Comparison of ENCODE assay signal across 19 cellular contexts in genomic region chr1:17116643-17117042, GRCh38. TPM values are rescaled to one million over a fixed set of nuclear protein-coding genes. Genes with fewer than 3 reads are reported as not detected.
DNase-seq lines count a peak whose midpoint lies in the region; ATAC-seq, FAIRE-seq and TF ChIP-seq lines count a peak whose summit lies in the region.
"Had no signal": no experiment of that assay in that cellular context is flagged by ENCODE, and none has a peak within 500 bp of the region (broad histone marks: within the 10 kb centered on the region; RNA-seq: fewer than 3 reads in every experiment).

No MANE protein-coding gene starts in this region.

- no peak overlapping the region for H4K8ac ChIP-seq in mesenchymal stem cell (ENCODE audit: low read length)

- no peaks in the 10 kb centered on the region for H3K9me3 ChIP-seq in HepG2 (ENCODE audit: low read length)
- H3K9me3 ChIP-seq in right lobe of liver = no peaks in the 10 kb centered on the region
- H3K9me3 ChIP-seq in mesenchymal stem cell (ENCODE audit: control insufficient read depth, low read length) = no peaks in the 10 kb centered on the region
- no peaks in the 10 kb centered on the region for H3K9me3 ChIP-seq in psoas muscle
- H3K9me3 ChIP-seq: A549, BLaER1 had no signal

- no peaks in the 10 kb centered on the region for H4K20me1 ChIP-seq in HepG2 (ENCODE audit: insufficient read depth, low read length)

- no peaks in the 10 kb centered on the region for H3K36me3 Mint-ChIP-seq in naive thymus-derived CD8-positive, alpha-beta T cell
- H3K36me3 Mint-ChIP-seq: CD4-positive, alpha-beta memory T cell had no signal

- H4K91ac ChIP-seq in mesenchymal stem cell (ENCODE audit: low read length) = no peak overlapping the region

- H3K23ac ChIP-seq in mesenchymal stem cell (ENCODE audit: low read length in 2 of 2) = no peak overlapping the region

- H2AK5ac ChIP-seq in mesenchymal stem cell (ENCODE audit: low read length, severe bottlenecking) = no peak overlapping the region

- H3K79me1 ChIP-seq in mesenchymal stem cell (replicated peaks; ENCODE audit: low read length, poor library complexity, severe bottlenecking) = no peaks in the 10 kb centered on the region

- POLR2A ChIA-PET in HepG2 (lab: Yijun Ruan, JAX) = no interaction called here
- POLR2A ChIA-PET in naive thymus-derived CD8-positive, alpha-beta T cell (lab: Charles Lee) = no interaction called here

- DNase-seq in HepG2 (ENCODE audit: low spot score) (no peak), right lobe of liver (no peak), mesenchymal stem cell (no peak), psoas muscle (no peak)
- DNase-seq in naive thymus-derived CD8-positive, alpha-beta T cell = no peak
- DNase-seq: CD4-positive, alpha-beta memory T cell; DND-41; EL; GM23248; HCEC 1CT had no signal

- no peak overlapping the region for H3K4me3 ChIP-seq in HepG2 (replicated peaks in 1 of 3; ENCODE audit: insufficient read depth in 1 of 3, low read depth in 2 of 3, low read length in 3 of 3)
- H3K4me3 ChIP-seq in right lobe of liver = no peak overlapping the region
- H3K4me3 ChIP-seq in mesenchymal stem cell (ENCODE audit: insufficient read depth in 1 of 2, low read depth in 1 of 2, low read length in 2 of 2) = no peak overlapping the region
- peak overlapping the region; percentile 88 for H3K4me3 ChIP-seq in psoas muscle
- H3K4me3 ChIP-seq: A549, BLaER1, GM12878, GM23248 had no signal

- H3K4me1 ChIP-seq in HepG2 (ENCODE audit: insufficient read depth, low read length) (peaks cover 9% of the 10 kb centered on the region), right lobe of liver (no peaks in the 10 kb centered on the region), mesenchymal stem cell (ENCODE audit: control insufficient read depth, insufficient read depth, low read depth, low read length) (peaks cover 61% of the 10 kb centered on the region), psoas muscle (peaks cover 54% of the 10 kb centered on the region)

- TF ChIP-seq EP300 in HepG2 (IDR thresholded peaks at IDR 0.05; ENCODE audit: low read depth in 2 of 2, low read length in 2 of 2) (no peak), HepG2 (CRISPR knock-in tag; IDR thresholded peaks at IDR 0.05; ENCODE audit: borderline replicate concordance) (no peak)

- no peak overlapping the region for H3K4me3 Mint-ChIP-seq in naive thymus-derived CD8-positive, alpha-beta T cell
- H3K4me3 Mint-ChIP-seq: CD4-positive, alpha-beta memory T cell had no signal

- H3K4ac ChIP-seq in mesenchymal stem cell (ENCODE audit: low read depth in 1 of 2, low read length in 2 of 2) = no peak overlapping the region

- no peaks in the 10 kb centered on the region for H3K36me3 ChIP-seq in HepG2 (replicated peaks in 1 of 2; ENCODE audit: control insufficient read depth in 1 of 2, insufficient read depth in 2 of 2, low read length in 2 of 2)
- H3K36me3 ChIP-seq in right lobe of liver = no peaks in the 10 kb centered on the region
- peaks cover 0 to 23% of the 10 kb centered on the region in 2 experiments for H3K36me3 ChIP-seq in mesenchymal stem cell (ENCODE audit: control insufficient read depth in 1 of 2, insufficient read depth in 2 of 2, low read depth in 1 of 2, low read length in 2 of 2)
- H3K36me3 ChIP-seq in psoas muscle (ENCODE audit: insufficient read depth in 1 of 2, low read depth in 1 of 2) = peaks cover 0 to 35% of the 10 kb centered on the region in 2 donors
- H3K36me3 ChIP-seq: BLaER1 had no signal

- H3K9me3 Mint-ChIP-seq in naive thymus-derived CD8-positive, alpha-beta T cell = no peaks in the 10 kb centered on the region
- H3K9me3 Mint-ChIP-seq: CD4-positive, alpha-beta memory T cell had no signal

- peak overlapping the region in 1 of 10 donors; percentile 5 for H3K27ac Mint-ChIP-seq in naive thymus-derived CD8-positive, alpha-beta T cell
- H3K27ac Mint-ChIP-seq: CD4-positive, alpha-beta memory T cell had no signal

- TF ChIP-seq CTCF in HepG2 (CRISPR knock-in tag; IDR thresholded peaks at IDR 0.05) = no peak
- no peak for TF ChIP-seq CTCF in right lobe of liver (IDR thresholded peaks at IDR 0.05)
- no peak for TF ChIP-seq CTCF in psoas muscle (IDR thresholded peaks at IDR 0.05)

- no peak for TF ChIP-seq POLR2A in HepG2 (IDR thresholded peaks at IDR 0.05; ENCODE audit: insufficient read depth in 1 of 2, low read depth in 2 of 2, low read length in 2 of 2)
- no peak for TF ChIP-seq POLR2A in right lobe of liver (IDR thresholded peaks at IDR 0.05)
- no peak for TF ChIP-seq POLR2A in GM18505 (IDR thresholded peaks at IDR 0.05; ENCODE audit: borderline replicate concordance, extremely low read depth, insufficient read depth, insufficient read length)

- peaks cover 5 to 16% (median 12%) of the 10 kb centered on the region in 4 donors for H3K4me1 Mint-ChIP-seq in naive thymus-derived CD8-positive, alpha-beta T cell

- 0% methylated on average over 1 of the region's 1 CpG for WGBS in HepG2 (ENCODE audit: low lambda C conversion rate)
- 50% methylated on average over 1 of the region's 1 CpG for WGBS in right lobe of liver (ENCODE audit: insufficient coverage, low coverage, low lambda C conversion rate, missing lambda C conversion rate)
- 40% methylated on average over 1 of the region's 1 CpG for WGBS in mesenchymal stem cell
- WGBS in psoas muscle, 3 donors = 74 to 88% (median 76%) methylated on average over 1 of the region's 1 CpG

- H2BK120ac ChIP-seq in mesenchymal stem cell (ENCODE audit: low read depth, low read length) = no peak overlapping the region

- ATAC-seq in HepG2 = no peak
- no peak for ATAC-seq in right lobe of liver
- ATAC-seq in psoas muscle = no peak
- no peak for ATAC-seq in GM18505 (IDR thresholded peaks at IDR 0.05; ENCODE audit: unreplicated experiment)
- no peak for ATAC-seq in HG03280 (IDR thresholded peaks at IDR 0.05; ENCODE audit: unreplicated experiment)
- no peak for ATAC-seq in naive thymus-derived CD8-positive, alpha-beta T cell
- ATAC-seq: A549, GM12878 had no signal

- H3K79me2 ChIP-seq in HepG2 (ENCODE audit: insufficient read depth, low read length) = no peaks in the 10 kb centered on the region

- H2AFZ ChIP-seq in HepG2 (ENCODE audit: low read length) = no peak overlapping the region
- no peak overlapping the region for H2AFZ ChIP-seq in mesenchymal stem cell (ENCODE audit: low read depth, low read length)
- H2AFZ ChIP-seq: GM23248 had no signal

- TF ChIP-seq RAD21 in HepG2 (CRISPR knock-in tag; IDR thresholded peaks at IDR 0.05) = no peak

- intact Hi-C loops in HepG2 (cut with micrococcal nuclease; ENCODE audit: unreplicated experiment) (no loop called here), right lobe of liver (cut with DNase I) (no loop called here), psoas muscle (cut with DNase I) (loop anchor here in 1 of 2 donors (5.0 kb wide), 1 partner anchor 54 kb away; no protein-coding TSS in a partner anchor)

- H3K27me3 ChIP-seq in HepG2 (ENCODE audit: control insufficient read depth in 1 of 2, insufficient read depth in 2 of 2, low read length in 2 of 2) = peaks cover 2 to 9% of the 10 kb centered on the region in 2 experiments; a peak in 4 of 5 replicates
- peaks cover 0 to 9% of the 10 kb centered on the region in 2 donors for H3K27me3 ChIP-seq in right lobe of liver
- H3K27me3 ChIP-seq in mesenchymal stem cell (ENCODE audit: control insufficient read depth in 1 of 2, insufficient read depth in 1 of 2, low read length in 2 of 2) = peaks cover 5 to 83% of the 10 kb centered on the region in 2 experiments
- H3K27me3 ChIP-seq in psoas muscle (ENCODE audit: insufficient read depth in 3 of 3, low read length in 2 of 3) = no peaks in the 10 kb centered on the region

- no peak overlapping the region for H3K27ac ChIP-seq in HepG2 (ENCODE audit: extremely low read length, insufficient read depth, low read length)
- no peak overlapping the region for H3K27ac ChIP-seq in right lobe of liver
- no peak overlapping the region for H3K27ac ChIP-seq in mesenchymal stem cell (ENCODE audit: low read length, poor library complexity, severe bottlenecking)
- H3K27ac ChIP-seq in psoas muscle = peak overlapping the region; percentile 92
- peak overlapping the region; percentile 25 for H3K27ac ChIP-seq in temporal lobe (ENCODE audit: low read depth, low read length)
- H3K27ac ChIP-seq: 22Rv1, A549, BLaER1, GM23248 had no signal

- H3K14ac ChIP-seq in mesenchymal stem cell (ENCODE audit: low read length in 2 of 2) = no peak overlapping the region

- CTCF ChIA-PET in HepG2 (lab: Yijun Ruan, JAX; ENCODE audit: low intra/inter-chr PET ratio, low total read pairs) = no interaction called here

- no peak for FAIRE-seq in HepG2 (lab: Jason Lieb, UNC)
- FAIRE-seq: A549, GM12878, GM19239 had no signal

- in situ Hi-C loops in HepG2 (cut with HindIII; ENCODE audit: extremely low pct_ligation_motif_present, low pct_unique_long_range_greater_than_20kb) = no loop called here

- no peak overlapping the region for H3K18ac ChIP-seq in mesenchymal stem cell (ENCODE audit: low read depth in 1 of 2, low read length in 2 of 2)

- H3K4me2 ChIP-seq in HepG2 (ENCODE audit: low read depth, low read length) (no peak overlapping the region), mesenchymal stem cell (ENCODE audit: low read length, poor library complexity, severe bottlenecking) (peak overlapping the region; percentile 19)
- H3K4me2 ChIP-seq: A549, BLaER1 had no signal

- peaks cover 16 to 74% (median 49%) of the 10 kb centered on the region in 5 donors for H3K27me3 Mint-ChIP-seq in naive thymus-derived CD8-positive, alpha-beta T cell

- no TSS peak for BruUV-seq in HepG2 (replicated peaks; lab: Mats Ljungman, UMichigan)

- no peak overlapping the region for H2BK15ac ChIP-seq in mesenchymal stem cell (ENCODE audit: low read depth, poor library complexity, severe bottlenecking)

- H3K9ac ChIP-seq in HepG2 (ENCODE audit: insufficient read depth, low read depth, low read length) = no peak overlapping the region
- H3K9ac ChIP-seq in mesenchymal stem cell (ENCODE audit: low read length) = no peak overlapping the region
- H3K9ac ChIP-seq: BLaER1, GM23248 had no signal

- no peak overlapping the region for H2BK5ac ChIP-seq in mesenchymal stem cell (ENCODE audit: low read depth, low read length, poor library complexity, severe bottlenecking)

- H2BK12ac ChIP-seq in mesenchymal stem cell (ENCODE audit: low read length in 2 of 2) = no peak overlapping the region

RNA-seq across cellular contexts. Expression of gene PADI2, which starts 2.6 kb away (rescaled TPM):
- total RNA-seq in HepG2 (2016; rRNA removed; fragmentation: Illumina TruSeq; extraction: Trizol) = not detected in 2 replicates
- not detected in 2 replicates for total RNA-seq in HepG2 (2016; cell fraction: cytosol; rRNA removed; fragmentation: Illumina TruSeq; extraction: Trizol; ENCODE audit: low read depth)
- total RNA-seq in HepG2 (2016; cell fraction: insoluble cytoplasmic fraction; rRNA removed; fragmentation: Illumina TruSeq; extraction: Trizol) = not detected in 2 replicates
- not detected in 2 replicates for total RNA-seq in HepG2 (2016; cell fraction: membrane; rRNA removed; fragmentation: Illumina TruSeq; extraction: Trizol)
- not detected in 2 replicates for total RNA-seq in HepG2 (2016; cell fraction: nucleus; rRNA removed; fragmentation: Illumina TruSeq; extraction: Trizol)
- not detected in 2 replicates for polyA plus RNA-seq in HepG2 (2011; rRNA removed)
- polyA plus RNA-seq in HepG2 (2011; cell fraction: cytosol; rRNA removed) = not detected in 2 replicates
- not detected in 2 replicates for polyA plus RNA-seq in HepG2 (2011; cell fraction: nucleus; rRNA removed)
- polyA plus RNA-seq in HepG2 (2012) = not detected in 2 replicates
- not detected in 2 replicates for polyA plus RNA-seq in HepG2 (2016; cell fraction: cytosol; fragmentation: Illumina TruSeq; extraction: Trizol; ENCODE audit: low read depth)
- polyA plus RNA-seq in HepG2 (2016; cell fraction: insoluble cytoplasmic fraction; fragmentation: Illumina TruSeq; extraction: Trizol; ENCODE audit: low read depth) = not detected in 2 replicates
- not detected in 2 replicates for polyA plus RNA-seq in HepG2 (2016; cell fraction: membrane; fragmentation: Illumina TruSeq; extraction: Trizol; ENCODE audit: low read depth)
- polyA plus RNA-seq in HepG2 (2016; cell fraction: nucleus; fragmentation: Illumina TruSeq; extraction: Trizol; ENCODE audit: insufficient read depth, low read depth) = not detected in 2 replicates
- 3.2 TPM in 1 of 2 replicates, not detected in the other for polyA minus RNA-seq in HepG2 (2011; rRNA and poly(A)+ RNA removed; ENCODE audit: low replicate concordance)
- polyA minus RNA-seq in HepG2 (2011; cell fraction: cytosol; rRNA and poly(A)+ RNA removed) = not detected in 2 replicates
- not detected in 2 replicates for polyA minus RNA-seq in HepG2 (2011; cell fraction: nucleus; rRNA and poly(A)+ RNA removed)
- total RNA-seq in right lobe of liver = 1 to 10 TPM in 1 of 6 experiments, under 1 TPM in 5; 0.20 to 1.4 (median 0.78) TPM
- 0.04 TPM for polyA plus RNA-seq in mesenchymal stem cell (2013, experiment 1 of 2)
- 0.03 TPM for polyA plus RNA-seq in mesenchymal stem cell (2013, experiment 2 of 2)
- total RNA-seq in psoas muscle = 100 to 1,000 TPM; 198 to 956 (median 431) TPM
- 100 to 1,000 TPM in 1 of 3 donors, 10 to 100 TPM in 2; 58.1 to 101 (median 58.3) TPM for polyA plus RNA-seq in psoas muscle
- total RNA-seq in temporal lobe = 0.74 TPM
- total RNA-seq in naive thymus-derived CD8-positive, alpha-beta T cell = not detected
- under 1 TPM in 1 of 3 donors, not detected in 2; 0.06 TPM for polyA plus RNA-seq in naive thymus-derived CD8-positive, alpha-beta T cell
- polyA plus RNA-seq: AG04450; CD4-positive, alpha-beta memory T cell had no signal

Comparison
In these comparisons a context has a peak if more than half of its experiments do, and no peak if none do; other contexts are left out.
1. H3K27ac ChIP-seq: peak in psoas muscle (single experiment) and temporal lobe (single experiment); none in HepG2 (single experiment), right lobe of liver (0 of 3) and mesenchymal stem cell (single experiment).
2. RNA of gene PADI2, which starts 2.6 kb away (total RNA-seq): 198 to 956 TPM in psoas muscle; 0.20 to 1.4 TPM in right lobe of liver, 0.74 TPM in temporal lobe (single experiment), not detected in naive thymus-derived CD8-positive, alpha-beta T cell and not detected in HepG2; every median in the first group is over 10 times any median in the second.